Comparison of ENCODE assay signal across 8 cellular contexts in genomic region chr11:114073506-114074381, GRCh38. TPM values are rescaled to one million over a fixed set of nuclear protein-coding genes. Genes with fewer than 3 reads are reported as not detected.
DNase-seq lines count a peak whose midpoint lies in the region; ATAC-seq and TF ChIP-seq lines count a peak whose summit lies in the region.

No MANE protein-coding gene starts in this region.

- WGBS in thyroid gland, 2 donors: 82 to 83% methylated on average over 16 of the region's 16 CpGs

- POLR2A ChIA-PET in activated CD8-positive, alpha-beta T cell treated with anti-CD3 and anti-CD28 coated beads, Interleukin-2, amount 10 ng/mL, durations not matched to agents 7 days and 5 days (lab: Charles Lee): interaction anchor here (0.6 to 1.1 kb wide), 4 partner anchors 10 to 134 kb away, joined by 3 to 4 read pairs (median 4); no protein-coding TSS in a partner anchor

- H3K27me3 ChIP-seq in layer of hippocampus (ENCODE audit: control insufficient read depth, insufficient read depth, low read length) (no peaks in the 10 kb centered on the region), thyroid gland (no peaks in the 10 kb centered on the region)

- no peak for DNase-seq in activated naive CD4-positive, alpha-beta T cell treated with anti-CD3 and anti-CD28 coated beads for 36 hours
- DNase-seq in activated naive CD4-positive, alpha-beta T cell treated with Interleukin-2 at 50 U/mL for 16 hours: no peak
- peak; percentile 63 for DNase-seq in activated CD8-positive, alpha-beta T cell treated with anti-CD3 and anti-CD28 coated beads, Interleukin-2, amount 10 ng/mL, durations not matched to agents 7 days and 5 days
- DNase-seq in thyroid gland (no peak), amygdala (lab: John Stamatoyannopoulos, UW) (no peak), ureter (ENCODE audit: low spot score) (no peak)

- ATAC-seq in activated CD8-positive, alpha-beta T cell treated with anti-CD3 and anti-CD28 coated beads, Interleukin-2, amount 10 ng/mL, durations not matched to agents 7 days and 5 days: peak; percentile 69
- ATAC-seq in GM19023 (IDR thresholded peaks at IDR 0.05; ENCODE audit: unreplicated experiment): no peak

- H3K27ac Mint-ChIP-seq in activated naive CD4-positive, alpha-beta T cell treated with anti-CD3 and anti-CD28 coated beads for 36 hours: peak overlapping the region; percentile 78
- H3K27ac Mint-ChIP-seq in activated CD8-positive, alpha-beta T cell treated with anti-CD3 and anti-CD28 coated beads, Interleukin-2, amount 10 ng/mL, durations not matched to agents 7 days and 5 days: peak overlapping the region; percentile 91

- H3K4me1 ChIP-seq in thyroid gland: peaks cover 77 to 86% of the 10 kb centered on the region in 2 donors

- H3K27me3 Mint-ChIP-seq in activated naive CD4-positive, alpha-beta T cell treated with anti-CD3 and anti-CD28 coated beads for 36 hours (ENCODE audit: low read depth): peaks cover 4% of the 10 kb centered on the region
- peaks cover 5% of the 10 kb centered on the region for H3K27me3 Mint-ChIP-seq in activated CD8-positive, alpha-beta T cell treated with anti-CD3 and anti-CD28 coated beads, Interleukin-2, amount 10 ng/mL, durations not matched to agents 7 days and 5 days (ENCODE audit: low read depth)

- intact Hi-C loops in activated naive CD4-positive, alpha-beta T cell treated with anti-CD3 and anti-CD28 coated beads for 36 hours (cut with micrococcal nuclease): loop anchor here (1.0 to 2.0 kb wide), 2 partner anchors 13 to 87 kb away; no protein-coding TSS in a partner anchor
- intact Hi-C loops in thyroid gland (cut with DNase I): no loop called here

- H3K36me3 Mint-ChIP-seq in activated naive CD4-positive, alpha-beta T cell treated with anti-CD3 and anti-CD28 coated beads for 36 hours (ENCODE audit: low read depth): peaks cover 1% of the 10 kb centered on the region
- peaks cover 27% of the 10 kb centered on the region for H3K36me3 Mint-ChIP-seq in activated CD8-positive, alpha-beta T cell treated with anti-CD3 and anti-CD28 coated beads, Interleukin-2, amount 10 ng/mL, durations not matched to agents 7 days and 5 days (ENCODE audit: low read depth)

- no peak for TF ChIP-seq POLR2A in thyroid gland (IDR thresholded peaks at IDR 0.05)

- peak overlapping the region; percentile 20 for H3K4me3 Mint-ChIP-seq in activated naive CD4-positive, alpha-beta T cell treated with anti-CD3 and anti-CD28 coated beads for 36 hours
- H3K4me3 Mint-ChIP-seq in activated CD8-positive, alpha-beta T cell treated with anti-CD3 and anti-CD28 coated beads, Interleukin-2, amount 10 ng/mL, durations not matched to agents 7 days and 5 days: peak overlapping the region; percentile 38

- no peaks in the 10 kb centered on the region for H3K9me3 Mint-ChIP-seq in activated naive CD4-positive, alpha-beta T cell treated with anti-CD3 and anti-CD28 coated beads for 36 hours
- no peaks in the 10 kb centered on the region for H3K9me3 Mint-ChIP-seq in activated CD8-positive, alpha-beta T cell treated with anti-CD3 and anti-CD28 coated beads, Interleukin-2, amount 10 ng/mL, durations not matched to agents 7 days and 5 days (ENCODE audit: insufficient read depth)

- no peak overlapping the region for H3K4me3 ChIP-seq in thyroid gland (replicated peaks in 1 of 3)

- H3K27ac ChIP-seq in layer of hippocampus (ENCODE audit: low read depth, low read length) (peak overlapping the region; percentile 27), thyroid gland (peak overlapping the region in 2 of 3 donors; percentile 97)

- peaks cover 24 to 29% of the 10 kb centered on the region in 2 donors for H3K36me3 ChIP-seq in thyroid gland

- no peak for TF ChIP-seq CTCF in thyroid gland (IDR thresholded peaks at IDR 0.05)

- CTCF ChIA-PET in activated naive CD4-positive, alpha-beta T cell treated with anti-CD3 and anti-CD28 coated beads for 36 hours (lab: Charles Lee): interaction anchor here (0.9 kb wide), 3 partner anchors 12 to 118 kb away, joined by 3 read pairs; no protein-coding TSS in a partner anchor
- CTCF ChIA-PET in activated CD8-positive, alpha-beta T cell treated with anti-CD3 and anti-CD28 coated beads, Interleukin-2, amount 10 ng/mL, durations not matched to agents 7 days and 5 days (lab: Charles Lee): interaction anchor here (0.9 to 2.7 kb wide), 6 partner anchors 10 to 187 kb away, joined by 3 to 12 read pairs (median 6); partner anchors contain the start of gene ZBTB16

- peaks cover 59% of the 10 kb centered on the region for H3K4me1 Mint-ChIP-seq in activated naive CD4-positive, alpha-beta T cell treated with anti-CD3 and anti-CD28 coated beads for 36 hours (ENCODE audit: low read depth)
- H3K4me1 Mint-ChIP-seq in activated CD8-positive, alpha-beta T cell treated with anti-CD3 and anti-CD28 coated beads, Interleukin-2, amount 10 ng/mL, durations not matched to agents 7 days and 5 days (ENCODE audit: low read depth): peaks cover 70% of the 10 kb centered on the region

- no peaks in the 10 kb centered on the region for H3K9me3 ChIP-seq in thyroid gland

RNA-seq across cellular contexts. Expression of gene ZBTB16, which starts 14.2 kb away (rescaled TPM):
- total RNA-seq in activated naive CD4-positive, alpha-beta T cell treated with anti-CD3 and anti-CD28 coated beads for 36 hours: 1 to 10 TPM; 1.5 to 2.3 TPM
- total RNA-seq in activated CD8-positive, alpha-beta T cell treated with anti-CD3 and anti-CD28 coated beads, Interleukin-2, amount 10 ng/mL, durations not matched to agents 7 days and 5 days: 10 to 100 TPM; 16.3 to 16.4 TPM
- total RNA-seq in thyroid gland (100 to 1,000 TPM; 157 to 385 (median 177) TPM), ureter (166 TPM)

Comparison
In these comparisons a context has a peak if more than half of its experiments do, and no peak if none do; other contexts are left out.
1. RNA of gene ZBTB16, which starts 14.2 kb away (total RNA-seq): 157 to 385 TPM in thyroid gland, 166 TPM in ureter (single experiment) and 16.3 to 16.4 TPM in activated CD8-positive, alpha-beta T cell treated with anti-CD3 and anti-CD28 coated beads, Interleukin-2, amount 10 ng/mL, durations not matched to agents 7 days and 5 days; 1.5 to 2.3 TPM in activated naive CD4-positive, alpha-beta T cell treated with anti-CD3 and anti-CD28 coated beads for 36 hours; every median in the first group is over 4 times any median in the second.